18 cellular contexts compared by ENCODE assay signal in the genomic region with DNA sequence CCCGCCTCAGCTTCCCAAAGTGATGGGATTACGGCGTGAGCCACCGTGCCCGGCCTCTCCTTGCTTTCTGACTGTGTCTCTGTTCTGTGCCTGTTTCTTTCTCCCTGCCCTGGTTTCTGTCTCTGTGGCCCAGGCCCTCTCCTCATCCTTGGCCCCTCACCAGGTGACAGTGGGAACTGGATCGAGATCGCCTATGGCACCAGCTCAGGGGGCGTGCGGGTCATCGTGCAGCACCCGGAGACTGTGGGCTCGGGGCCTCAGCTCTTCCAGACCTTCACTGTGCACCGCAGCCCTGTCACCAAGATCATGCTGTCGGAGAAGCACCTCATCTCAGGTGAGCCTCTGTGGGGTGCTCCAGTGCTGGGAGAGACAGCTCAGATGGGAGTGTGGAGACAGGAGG. TPM values are rescaled to one million over a fixed set of nuclear protein-coding genes. Genes with fewer than 3 reads are reported as not detected.
DNase-seq lines count a peak whose midpoint lies in the region; ATAC-seq and TF ChIP-seq lines count a peak whose summit lies in the region.
"Had no signal": no experiment of that assay in that cellular context is flagged by ENCODE, and none has a peak within 500 bp of the region (broad histone marks: within the 10 kb centered on the region; RNA-seq: fewer than 3 reads in every experiment).

No MANE protein-coding gene starts in this region.

- no peak for DNase-seq in activated T-cell treated with anti-CD3 and anti-CD28 coated beads, Interleukin-2, amount 50 U/mL, for 72 hours
- no peak for DNase-seq in activated T-cell treated with anti-CD3 and anti-CD28 coated beads, Interleukin-2, amount 50 U/mL, for 1 hour
- no peak for DNase-seq in CD4-positive, CD25-positive, alpha-beta regulatory T cell
- DNase-seq in effector memory CD8-positive, alpha-beta T cell = no peak
- DNase-seq in osteoblast (ENCODE audit: insufficient read length, low spot score, missing footprints) (peak; percentile 44), germinal center (ENCODE audit: low spot score) (no peak), dermis blood vessel endothelial cell (no peak)
- DNase-seq in stimulated activated CD4-positive, alpha-beta T cell treated with anti-CD3 and anti-CD28 coated beads, Interleukin-2, amount 100 ng/mL, for 48 hours = no peak
- DNase-seq: DMS53, HFFc6, NCI-H1048, NCI-H1436 treated with DMSO at 0.1 percent for 48 hours, NCI-H2029 treated with DMSO at 0.1 percent for 48 hours, NCI-H2171 treated with DMSO at 0.1 percent for 48 hours, NCI-H82, PC-9 had no signal

- H3K4me1 Mint-ChIP-seq in activated T-cell treated with anti-CD3 and anti-CD28 coated beads, Interleukin-2, amount 50 U/mL, for 72 hours (ENCODE audit: low read depth) = peaks cover 14% of the 10 kb centered on the region
- peaks cover 0 to 16% (median 0%) of the 10 kb centered on the region in 4 donors for H3K4me1 Mint-ChIP-seq in CD4-positive, CD25-positive, alpha-beta regulatory T cell
- H3K4me1 Mint-ChIP-seq in effector memory CD8-positive, alpha-beta T cell (ENCODE audit: low read depth in 2 of 2) = peaks cover 2 to 26% of the 10 kb centered on the region in 2 donors

- H3K4me3 ChIP-seq in CD4-positive, CD25-positive, alpha-beta regulatory T cell (ENCODE audit: low read depth, low read length) = no peak overlapping the region
- H3K4me3 ChIP-seq in osteoblast (ENCODE audit: insufficient read depth, low read length) = no peak overlapping the region
- H3K4me3 ChIP-seq: PC-9 had no signal

- no peak overlapping the region for H3K27ac ChIP-seq in CD4-positive, CD25-positive, alpha-beta regulatory T cell (ENCODE audit: insufficient read depth, low read length, poor library complexity, severe bottlenecking)
- H3K27ac ChIP-seq in osteoblast (ENCODE audit: low read depth, low read length) = no peak overlapping the region
- H3K27ac ChIP-seq: C4-2B, KMS-11 had no signal

- no peaks in the 10 kb centered on the region for H3K27me3 ChIP-seq in CD4-positive, CD25-positive, alpha-beta regulatory T cell (ENCODE audit: control insufficient read depth, insufficient read depth, low read length)
- H3K27me3 ChIP-seq in osteoblast (ENCODE audit: insufficient read depth, low read length) = no peaks in the 10 kb centered on the region

- no peaks in the 10 kb centered on the region for H3K27me3 Mint-ChIP-seq in activated T-cell treated with anti-CD3 and anti-CD28 coated beads, Interleukin-2, amount 50 U/mL, for 72 hours (ENCODE audit: low read depth)
- no peaks in the 10 kb centered on the region for H3K27me3 Mint-ChIP-seq in CD4-positive, CD25-positive, alpha-beta regulatory T cell
- no peaks in the 10 kb centered on the region for H3K27me3 Mint-ChIP-seq in effector memory CD8-positive, alpha-beta T cell

- no peak for ATAC-seq in activated T-cell treated with anti-CD3 and anti-CD28 coated beads, Interleukin-2, amount 50 U/mL, for 72 hours (replicated peaks in 1 of 2)
- ATAC-seq in CD4-positive, CD25-positive, alpha-beta regulatory T cell (ENCODE audit: low read depth in 2 of 2) = no peak
- no peak for ATAC-seq in effector memory CD8-positive, alpha-beta T cell (replicated peaks)

- H3K4me1 ChIP-seq in CD4-positive, CD25-positive, alpha-beta regulatory T cell (ENCODE audit: control insufficient read depth, insufficient read depth, low read length, poor library complexity, severe bottlenecking) = no peaks in the 10 kb centered on the region
- H3K4me1 ChIP-seq in osteoblast (ENCODE audit: insufficient read depth, low read length) = peaks cover 13% of the 10 kb centered on the region

- no peaks in the 10 kb centered on the region for H4K20me1 ChIP-seq in osteoblast (ENCODE audit: insufficient read depth, low read length)

- peaks cover 65% of the 10 kb centered on the region for H3K36me3 ChIP-seq in CD4-positive, CD25-positive, alpha-beta regulatory T cell (ENCODE audit: control insufficient read depth, insufficient read depth, low read length)
- H3K36me3 ChIP-seq in osteoblast (ENCODE audit: insufficient read depth, low read length) = peaks cover 24% of the 10 kb centered on the region

- H3K36me3 Mint-ChIP-seq in activated T-cell treated with anti-CD3 and anti-CD28 coated beads, Interleukin-2, amount 50 U/mL, for 72 hours (ENCODE audit: insufficient read depth in 2 of 2) = peaks cover 2 to 14% of the 10 kb centered on the region in 2 donors
- peaks cover 41% of the 10 kb centered on the region for H3K36me3 Mint-ChIP-seq in CD4-positive, CD25-positive, alpha-beta regulatory T cell
- peaks cover 51% of the 10 kb centered on the region for H3K36me3 Mint-ChIP-seq in effector memory CD8-positive, alpha-beta T cell (ENCODE audit: insufficient read depth)

- TF ChIP-seq CTCF in osteoblast (IDR thresholded peaks at IDR 0.05; ENCODE audit: extremely low read depth, low read depth, low read length) = no peak

- no peaks in the 10 kb centered on the region for H3K9me3 Mint-ChIP-seq in activated T-cell treated with anti-CD3 and anti-CD28 coated beads, Interleukin-2, amount 50 U/mL, for 72 hours
- no peaks in the 10 kb centered on the region for H3K9me3 Mint-ChIP-seq in CD4-positive, CD25-positive, alpha-beta regulatory T cell
- H3K9me3 Mint-ChIP-seq in effector memory CD8-positive, alpha-beta T cell = no peaks in the 10 kb centered on the region
- H3K9me3 Mint-ChIP-seq: HFFc6 had no signal

- H3K9me3 ChIP-seq in CD4-positive, CD25-positive, alpha-beta regulatory T cell (ENCODE audit: control insufficient read depth in 2 of 2, low read length in 2 of 2) = no peaks in the 10 kb centered on the region
- H3K9me3 ChIP-seq in osteoblast (ENCODE audit: low read depth, low read length) = no peaks in the 10 kb centered on the region

- H2AFZ ChIP-seq in osteoblast (ENCODE audit: low read length) = no peak overlapping the region
- H2AFZ ChIP-seq: PC-9 had no signal

- no peak overlapping the region for H3K4me3 Mint-ChIP-seq in activated T-cell treated with anti-CD3 and anti-CD28 coated beads, Interleukin-2, amount 50 U/mL, for 72 hours
- H3K4me3 Mint-ChIP-seq in CD4-positive, CD25-positive, alpha-beta regulatory T cell = no peak overlapping the region
- H3K4me3 Mint-ChIP-seq in effector memory CD8-positive, alpha-beta T cell = no peak overlapping the region
- H3K4me3 Mint-ChIP-seq: HFFc6 had no signal

- H3K27ac Mint-ChIP-seq in activated T-cell treated with anti-CD3 and anti-CD28 coated beads, Interleukin-2, amount 50 U/mL, for 72 hours = peak overlapping the region; percentile 54
- H3K27ac Mint-ChIP-seq in CD4-positive, CD25-positive, alpha-beta regulatory T cell = peak overlapping the region in 2 of 3 donors; percentile 64 to 67
- peak overlapping the region; percentile 35 to 76 for H3K27ac Mint-ChIP-seq in effector memory CD8-positive, alpha-beta T cell

- no peak overlapping the region for H3K4me2 ChIP-seq in osteoblast (ENCODE audit: insufficient read depth, low read length)
- H3K4me2 ChIP-seq: KMS-11, PC-9 had no signal

- no peaks in the 10 kb centered on the region for H3K79me2 ChIP-seq in osteoblast (ENCODE audit: insufficient read depth, low read length)

RNA-seq across cellular contexts. Expression of a gene that starts 9.9 kb away (rescaled TPM):
- total RNA-seq in activated T-cell treated with anti-CD3 and anti-CD28 coated beads, Interleukin-2, amount 50 U/mL, for 72 hours = 100 to 1,000 TPM; 145 to 152 TPM
- total RNA-seq in CD4-positive, CD25-positive, alpha-beta regulatory T cell = 195 TPM
- polyA plus RNA-seq in CD4-positive, CD25-positive, alpha-beta regulatory T cell = 100 to 1,000 TPM; 120 to 172 (median 151) TPM
- total RNA-seq in osteoblast (16.3 and 18.9 TPM in 2 replicates), dermis blood vessel endothelial cell (27.7 and 67.0 TPM in 2 replicates)

RNA-seq across cellular contexts. Expression of a gene that starts 14.6 kb away (rescaled TPM):
- total RNA-seq in activated T-cell treated with anti-CD3 and anti-CD28 coated beads, Interleukin-2, amount 50 U/mL, for 72 hours = 100 to 1,000 TPM; 164 to 195 TPM
- total RNA-seq in CD4-positive, CD25-positive, alpha-beta regulatory T cell = 115 TPM
- polyA plus RNA-seq in CD4-positive, CD25-positive, alpha-beta regulatory T cell = 10 to 100 TPM; 20.7 to 32.0 (median 26.7) TPM
- total RNA-seq in osteoblast = 13.6 and 16.6 TPM in 2 replicates
- 16.8 and 25.2 TPM in 2 replicates for total RNA-seq in dermis blood vessel endothelial cell
